ENCODE assay signal across 15 cellular contexts in genomic region chrX:44157858-44158257, GRCh38.
DNase-seq lines count a peak whose midpoint lies in the region; ATAC-seq lines count a peak whose summit lies in the region.
"Had no signal": no experiment of that assay in that cellular context is flagged by ENCODE, and none has a peak within 500 bp of the region (broad histone marks: within the 10 kb centered on the region; RNA-seq: fewer than 3 reads in every experiment).

No MANE protein-coding gene starts in this region.

- ATAC-seq in sciatic nerve: peak; percentile 88
- ATAC-seq: Right ventricle myocardium inferior had no signal

- intact Hi-C loops in sciatic nerve (cut with DNase I): no loop called here

- peak; percentile 17 for DNase-seq in AG08395 (ENCODE audit: low spot score)
- peak; percentile 5 for DNase-seq in M059J (ENCODE audit: low read depth)
- peak; percentile 21 for DNase-seq in fibroblast of gingiva (ENCODE audit: low read depth)
- no peak for DNase-seq in sciatic nerve (ENCODE audit: low spot score)
- DNase-seq in NK-92 (lab: John Stamatoyannopoulos, UW; ENCODE audit: unreplicated experiment): no peak
- no peak for DNase-seq in Ammon's horn (ENCODE audit: low spot score)
- no peak for DNase-seq in NCI-H2227 (lab: John Stamatoyannopoulos, UW; ENCODE audit: unreplicated experiment)
- DNase-seq in DMS114 treated with DMSO at 0.1 percent for 48 hours (lab: John Stamatoyannopoulos, UW; ENCODE audit: unreplicated experiment): no peak
- DNase-seq: DMS 273 treated with DMSO at 0.1 percent for 48 hours, H7, NCI-H1436, NCI-H2081, NCI-H526, SK-N-SH had no signal

Comparison
In these comparisons a context has a peak if more than half of its experiments do, and no peak if none do; other contexts are left out.
1. DNase-seq: peak in AG08395 (single experiment), M059J (single experiment) and fibroblast of gingiva (single experiment); none in sciatic nerve (single experiment), NK-92 (single experiment), Ammon's horn (single experiment), NCI-H2227 (single experiment) and DMS114 treated with DMSO at 0.1 percent for 48 hours (single experiment).